ENCODE assay signal across 1 cellular context in the genomic region with DNA sequence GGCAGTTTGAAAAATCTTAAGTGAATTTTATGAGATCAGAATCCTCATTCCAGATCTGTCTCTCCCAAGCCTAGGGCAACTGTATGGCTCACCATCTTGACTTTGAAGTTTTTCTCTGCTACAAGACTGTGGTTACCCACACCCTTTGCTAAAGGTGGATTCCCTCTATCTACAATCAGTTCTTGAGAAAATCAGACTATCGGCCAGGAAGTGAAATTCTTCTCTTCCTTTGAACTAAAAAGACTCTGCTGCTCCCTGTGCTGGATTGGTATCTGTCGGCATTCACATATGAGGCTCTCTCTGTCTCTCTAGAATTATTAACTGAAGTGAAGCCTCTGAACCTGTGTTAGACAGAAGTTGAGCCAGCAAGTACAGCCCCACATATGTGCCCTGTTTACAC.
TF ChIP-seq lines count a peak whose summit lies in the region.

No MANE protein-coding gene starts in this region.

TF ChIP-seq in HepG2, 621 proteins besides CTCF, POLR2A, EP300 and RAD21 (continued from another document):
- TF ChIP-seq, protein P1, sequence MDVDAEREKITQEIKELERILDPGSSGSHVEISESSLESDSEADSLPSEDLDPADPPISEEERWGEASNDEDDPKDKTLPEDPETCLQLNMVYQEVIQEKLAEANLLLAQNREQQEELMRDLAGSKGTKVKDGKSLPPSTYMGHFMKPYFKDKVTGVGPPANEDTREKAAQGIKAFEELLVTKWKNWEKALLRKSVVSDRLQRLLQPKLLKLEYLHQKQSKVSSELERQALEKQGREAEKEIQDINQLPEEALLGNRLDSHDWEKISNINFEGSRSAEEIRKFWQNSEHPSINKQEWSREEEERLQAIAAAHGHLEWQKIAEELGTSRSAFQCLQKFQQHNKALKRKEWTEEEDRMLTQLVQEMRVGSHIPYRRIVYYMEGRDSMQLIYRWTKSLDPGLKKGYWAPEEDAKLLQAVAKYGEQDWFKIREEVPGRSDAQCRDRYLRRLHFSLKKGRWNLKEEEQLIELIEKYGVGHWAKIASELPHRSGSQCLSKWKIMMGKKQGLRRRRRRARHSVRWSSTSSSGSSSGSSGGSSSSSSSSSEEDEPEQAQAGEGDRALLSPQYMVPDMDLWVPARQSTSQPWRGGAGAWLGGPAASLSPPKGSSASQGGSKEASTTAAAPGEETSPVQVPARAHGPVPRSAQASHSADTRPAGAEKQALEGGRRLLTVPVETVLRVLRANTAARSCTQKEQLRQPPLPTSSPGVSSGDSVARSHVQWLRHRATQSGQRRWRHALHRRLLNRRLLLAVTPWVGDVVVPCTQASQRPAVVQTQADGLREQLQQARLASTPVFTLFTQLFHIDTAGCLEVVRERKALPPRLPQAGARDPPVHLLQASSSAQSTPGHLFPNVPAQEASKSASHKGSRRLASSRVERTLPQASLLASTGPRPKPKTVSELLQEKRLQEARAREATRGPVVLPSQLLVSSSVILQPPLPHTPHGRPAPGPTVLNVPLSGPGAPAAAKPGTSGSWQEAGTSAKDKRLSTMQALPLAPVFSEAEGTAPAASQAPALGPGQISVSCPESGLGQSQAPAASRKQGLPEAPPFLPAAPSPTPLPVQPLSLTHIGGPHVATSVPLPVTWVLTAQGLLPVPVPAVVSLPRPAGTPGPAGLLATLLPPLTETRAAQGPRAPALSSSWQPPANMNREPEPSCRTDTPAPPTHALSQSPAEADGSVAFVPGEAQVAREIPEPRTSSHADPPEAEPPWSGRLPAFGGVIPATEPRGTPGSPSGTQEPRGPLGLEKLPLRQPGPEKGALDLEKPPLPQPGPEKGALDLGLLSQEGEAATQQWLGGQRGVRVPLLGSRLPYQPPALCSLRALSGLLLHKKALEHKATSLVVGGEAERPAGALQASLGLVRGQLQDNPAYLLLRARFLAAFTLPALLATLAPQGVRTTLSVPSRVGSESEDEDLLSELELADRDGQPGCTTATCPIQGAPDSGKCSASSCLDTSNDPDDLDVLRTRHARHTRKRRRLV (CRISPR knock-in tag; IDR thresholded peaks at IDR 0.05), result no peak
- no peak for TF ChIP-seq MXI1 (IDR thresholded peaks at IDR 0.05; ENCODE audit: borderline replicate concordance, low read depth, low read length)
- TF ChIP-seq, protein P2, sequence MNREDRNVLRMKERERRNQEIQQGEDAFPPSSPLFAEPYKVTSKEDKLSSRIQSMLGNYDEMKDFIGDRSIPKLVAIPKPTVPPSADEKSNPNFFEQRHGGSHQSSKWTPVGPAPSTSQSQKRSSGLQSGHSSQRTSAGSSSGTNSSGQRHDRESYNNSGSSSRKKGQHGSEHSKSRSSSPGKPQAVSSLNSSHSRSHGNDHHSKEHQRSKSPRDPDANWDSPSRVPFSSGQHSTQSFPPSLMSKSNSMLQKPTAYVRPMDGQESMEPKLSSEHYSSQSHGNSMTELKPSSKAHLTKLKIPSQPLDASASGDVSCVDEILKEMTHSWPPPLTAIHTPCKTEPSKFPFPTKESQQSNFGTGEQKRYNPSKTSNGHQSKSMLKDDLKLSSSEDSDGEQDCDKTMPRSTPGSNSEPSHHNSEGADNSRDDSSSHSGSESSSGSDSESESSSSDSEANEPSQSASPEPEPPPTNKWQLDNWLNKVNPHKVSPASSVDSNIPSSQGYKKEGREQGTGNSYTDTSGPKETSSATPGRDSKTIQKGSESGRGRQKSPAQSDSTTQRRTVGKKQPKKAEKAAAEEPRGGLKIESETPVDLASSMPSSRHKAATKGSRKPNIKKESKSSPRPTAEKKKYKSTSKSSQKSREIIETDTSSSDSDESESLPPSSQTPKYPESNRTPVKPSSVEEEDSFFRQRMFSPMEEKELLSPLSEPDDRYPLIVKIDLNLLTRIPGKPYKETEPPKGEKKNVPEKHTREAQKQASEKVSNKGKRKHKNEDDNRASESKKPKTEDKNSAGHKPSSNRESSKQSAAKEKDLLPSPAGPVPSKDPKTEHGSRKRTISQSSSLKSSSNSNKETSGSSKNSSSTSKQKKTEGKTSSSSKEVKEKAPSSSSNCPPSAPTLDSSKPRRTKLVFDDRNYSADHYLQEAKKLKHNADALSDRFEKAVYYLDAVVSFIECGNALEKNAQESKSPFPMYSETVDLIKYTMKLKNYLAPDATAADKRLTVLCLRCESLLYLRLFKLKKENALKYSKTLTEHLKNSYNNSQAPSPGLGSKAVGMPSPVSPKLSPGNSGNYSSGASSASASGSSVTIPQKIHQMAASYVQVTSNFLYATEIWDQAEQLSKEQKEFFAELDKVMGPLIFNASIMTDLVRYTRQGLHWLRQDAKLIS (CRISPR knock-in tag; IDR thresholded peaks at IDR 0.05), result no peak
- no peak for TF ChIP-seq HOXA7 (CRISPR knock-in tag; IDR thresholded peaks at IDR 0.05)
- TF ChIP-seq ZNF598 (CRISPR knock-in tag; IDR thresholded peaks at IDR 0.05; ENCODE audit: borderline replicate concordance), result no peak
- TF ChIP-seq ZSCAN22 (CRISPR knock-in tag; IDR thresholded peaks at IDR 0.05), result no peak
- TF ChIP-seq STAT5B (CRISPR knock-in tag; IDR thresholded peaks at IDR 0.05), result no peak
- TF ChIP-seq AHR (CRISPR knock-in tag; IDR thresholded peaks at IDR 0.05), result no peak
- TF ChIP-seq, protein P3, sequence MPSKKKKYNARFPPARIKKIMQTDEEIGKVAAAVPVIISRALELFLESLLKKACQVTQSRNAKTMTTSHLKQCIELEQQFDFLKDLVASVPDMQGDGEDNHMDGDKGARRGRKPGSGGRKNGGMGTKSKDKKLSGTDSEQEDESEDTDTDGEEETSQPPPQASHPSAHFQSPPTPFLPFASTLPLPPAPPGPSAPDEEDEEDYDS (CRISPR knock-in tag; IDR thresholded peaks at IDR 0.05), result no peak
- no peak for TF ChIP-seq ZBTB42 (CRISPR knock-in tag; IDR thresholded peaks at IDR 0.05)
- TF ChIP-seq, protein P4, sequence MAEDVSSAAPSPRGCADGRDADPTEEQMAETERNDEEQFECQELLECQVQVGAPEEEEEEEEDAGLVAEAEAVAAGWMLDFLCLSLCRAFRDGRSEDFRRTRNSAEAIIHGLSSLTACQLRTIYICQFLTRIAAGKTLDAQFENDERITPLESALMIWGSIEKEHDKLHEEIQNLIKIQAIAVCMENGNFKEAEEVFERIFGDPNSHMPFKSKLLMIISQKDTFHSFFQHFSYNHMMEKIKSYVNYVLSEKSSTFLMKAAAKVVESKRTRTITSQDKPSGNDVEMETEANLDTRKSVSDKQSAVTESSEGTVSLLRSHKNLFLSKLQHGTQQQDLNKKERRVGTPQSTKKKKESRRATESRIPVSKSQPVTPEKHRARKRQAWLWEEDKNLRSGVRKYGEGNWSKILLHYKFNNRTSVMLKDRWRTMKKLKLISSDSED (CRISPR knock-in tag; IDR thresholded peaks at IDR 0.05), result no peak
- TF ChIP-seq PAX8 (CRISPR knock-in tag; IDR thresholded peaks at IDR 0.05; ENCODE audit: borderline replicate concordance), result no peak
